Comparison of ENCODE assay signal across 8 cellular contexts in genomic region chr1:37514350-37515184, GRCh38. TPM values are rescaled to one million over a fixed set of nuclear protein-coding genes. Genes with fewer than 3 reads are reported as not detected.
DNase-seq lines count a peak whose midpoint lies in the region; ATAC-seq lines count a peak whose summit lies in the region.

Gene MEAF6, minus strand, starts transcription at chr1:37514766. Its CDS starts 20 bp downstream, at chr1:37514746.

- H3K9ac ChIP-seq in muscle layer of colon (ENCODE audit: low read length) = peak within 1 kb of the TSS; percentile 49

- peak within 1 kb of the TSS; percentile 97 to 99 for H3K27ac ChIP-seq in esophagus (ENCODE audit: low read depth in 2 of 2, low read length in 1 of 2)
- peak within 1 kb of the TSS; percentile 98 for H3K27ac ChIP-seq in muscle layer of colon (ENCODE audit: low read depth, low read length)

- H3K4me3 ChIP-seq in esophagus (ENCODE audit: low read depth in 1 of 2, low read length in 2 of 2) = peak within 1 kb of the TSS; percentile 97 to 99
- H3K4me3 ChIP-seq in muscle layer of colon (ENCODE audit: low read depth in 1 of 2, low read length in 2 of 2) = peak within 1 kb of the TSS; percentile 78 to 97

- 0 to 1% methylated on average over 83 to 100 of the region's 100 CpGs for WGBS in esophagus, 2 donors

- no peaks in the 10 kb centered on the region for H3K27me3 ChIP-seq in esophagus (ENCODE audit: control insufficient read depth in 1 of 2, insufficient read depth in 2 of 2, low read length in 2 of 2)
- no peaks in the 10 kb centered on the region for H3K27me3 ChIP-seq in muscle layer of colon (ENCODE audit: control insufficient read depth in 1 of 2, insufficient read depth in 2 of 2, low read length in 2 of 2)

- peak; percentile 97 for DNase-seq in D341Med (ENCODE audit: low spot score)
- DNase-seq in HT1080 (ENCODE audit: low read depth) = peak; percentile 74
- peak; percentile 91 for DNase-seq in OCI-M1 (lab: John Stamatoyannopoulos, UW)
- DNase-seq in activated T-cell treated with anti-CD3 and anti-CD28 coated beads, Interleukin-2, amount 50 U/mL, for 1 hour = peak; percentile 87
- DNase-seq in stimulated activated CD8-positive, alpha-beta memory T cell treated with anti-CD3 and anti-CD28 coated beads, Interleukin-7, amount 100 ng/mL, for 24 hours (ENCODE audit: low read depth) = peak; percentile 53

- H3K4me1 ChIP-seq in esophagus (ENCODE audit: control insufficient read depth in 2 of 2, insufficient read depth in 2 of 2, low read length in 1 of 2) = peaks cover 0 to 3% of the 10 kb centered on the region in 2 donors
- peaks cover 16% of the 10 kb centered on the region for H3K4me1 ChIP-seq in muscle layer of colon (ENCODE audit: insufficient read depth, low read length)

- H3K36me3 ChIP-seq in esophagus (ENCODE audit: control insufficient read depth in 2 of 2, insufficient read depth in 2 of 2, low read length in 1 of 2) (no peaks in the 10 kb centered on the region), muscle layer of colon (ENCODE audit: insufficient read depth, low read length) (peaks cover 12% of the 10 kb centered on the region)

- ATAC-seq in GM21360 (IDR thresholded peaks at IDR 0.05; ENCODE audit: unreplicated experiment) = peak; percentile 87

- H3K9me3 ChIP-seq in esophagus (ENCODE audit: control insufficient read depth in 2 of 2, insufficient read depth in 1 of 2, low read depth in 1 of 2, low read length in 1 of 2) = no peaks in the 10 kb centered on the region
- no peaks in the 10 kb centered on the region for H3K9me3 ChIP-seq in muscle layer of colon (ENCODE audit: low read length)

RNA-seq across cellular contexts. Expression of gene MEAF6, which starts in this region (rescaled TPM):
- 65.4 and 72.9 TPM in 2 replicates for total RNA-seq in HT1080 (2014; rRNA removed; shearing (Covaris generic))
- polyA plus RNA-seq in HT1080 (2015; cell fraction: cytosol; rRNA removed) = 79.2 and 84.5 TPM in 2 replicates
- 45.8 and 50.2 TPM in 2 replicates for polyA plus RNA-seq in HT1080 (2015; cell fraction: nucleus; rRNA removed)
- polyA plus RNA-seq in esophagus = 10 to 100 TPM; 28.8 to 33.9 TPM

Comparison
In these comparisons a context has a peak if more than half of its experiments do, and no peak if none do; other contexts are left out.
1. Peak in every context shown above with its lines: DNase-seq, ATAC-seq, H3K4me3 ChIP-seq and H3K27ac ChIP-seq.